ENCODE assay signal across 15 cellular contexts in the genomic region with DNA sequence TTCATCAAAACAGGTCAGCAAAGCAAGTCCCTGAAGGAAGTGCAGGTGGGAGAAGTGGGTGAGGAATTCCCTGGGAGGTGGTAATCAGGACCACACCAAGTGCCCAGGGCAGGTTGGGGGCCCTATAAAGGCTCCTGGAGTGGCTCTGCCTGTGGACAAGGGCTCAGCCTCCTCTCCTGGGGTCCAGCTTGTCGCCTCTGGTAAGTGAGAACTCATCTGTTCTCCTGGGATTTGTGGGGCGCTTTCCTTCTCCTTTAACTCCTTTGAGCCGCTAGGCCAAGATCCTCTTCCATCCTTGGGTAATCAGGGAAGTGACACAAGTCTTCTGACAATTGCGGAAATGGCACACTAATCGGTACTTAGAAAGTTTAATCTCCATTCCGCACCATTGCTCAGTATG. TPM values are rescaled to one million over a fixed set of nuclear protein-coding genes. Genes with fewer than 3 reads are reported as not detected.
DNase-seq lines count a peak whose midpoint lies in the region; ATAC-seq and TF ChIP-seq lines count a peak whose summit lies in the region.
"Had no signal": no experiment of that assay in that cellular context is flagged by ENCODE, and none has a peak within 500 bp of the region (broad histone marks: within the 10 kb centered on the region; RNA-seq: fewer than 3 reads in every experiment).

A gene with protein sequence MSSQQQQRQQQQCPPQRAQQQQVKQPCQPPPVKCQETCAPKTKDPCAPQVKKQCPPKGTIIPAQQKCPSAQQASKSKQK (plus strand): TSS at position 154 of the 400 bp plus-strand sequence. CDS start 1,243 bp downstream, outside the sequence.

- H3K4me1 ChIP-seq in BLaER1 treated with 17β-estradiol and CSF1 and Interleukin-3, amounts not matched to agents 10 nM and 100 nM = peaks cover 27 to 42% (median 37%) of the 10 kb centered on the region in 10 experiments
- H3K4me1 ChIP-seq in esophagus muscularis mucosa = no peaks in the 10 kb centered on the region
- no peaks in the 10 kb centered on the region for H3K4me1 ChIP-seq in effector memory CD4-positive, alpha-beta T cell (ENCODE audit: control insufficient read depth, insufficient read depth, low read length, poor library complexity, severe bottlenecking)
- H3K4me1 ChIP-seq: HAP-1 had no signal

- peak within 1 kb of the TSS in 8 of 11 experiments; percentile 34 to 59 (median 48); a peak in 16 of 22 replicates for H3K27ac ChIP-seq in BLaER1 treated with 17β-estradiol and CSF1 and Interleukin-3, amounts not matched to agents 10 nM and 100 nM
- H3K27ac ChIP-seq in esophagus muscularis mucosa (replicated peaks in 1 of 4) = no peak within 1 kb of the TSS
- H3K27ac ChIP-seq in effector memory CD4-positive, alpha-beta T cell (ENCODE audit: insufficient read depth, low read length, poor library complexity, severe bottlenecking) = no peak within 1 kb of the TSS

- H3K36me3 ChIP-seq in BLaER1 treated with 17β-estradiol and CSF1 and Interleukin-3, amounts not matched to agents 10 nM and 100 nM = no peaks in the 10 kb centered on the region
- no peaks in the 10 kb centered on the region for H3K36me3 ChIP-seq in esophagus muscularis mucosa
- no peaks in the 10 kb centered on the region for H3K36me3 ChIP-seq in effector memory CD4-positive, alpha-beta T cell (ENCODE audit: control insufficient read depth, insufficient read depth, low read length)
- H3K36me3 ChIP-seq: HAP-1 had no signal

- no peaks in the 10 kb centered on the region for H3K27me3 Mint-ChIP-seq in type B pancreatic cell

- H3K9me3 ChIP-seq in BLaER1 treated with 17β-estradiol and CSF1 and Interleukin-3, amounts not matched to agents 10 nM and 100 nM (replicated peaks in 1 of 11) = peaks cover 11 to 26% (median 19%) of the 10 kb centered on the region in 11 experiments
- H3K9me3 ChIP-seq in esophagus muscularis mucosa = no peaks in the 10 kb centered on the region
- no peaks in the 10 kb centered on the region for H3K9me3 ChIP-seq in effector memory CD4-positive, alpha-beta T cell (ENCODE audit: control insufficient read depth, low read length)
- H3K9me3 ChIP-seq: HAP-1 had no signal

- WGBS in esophagus muscularis mucosa = 86% methylated on average over 6 of the region's 6 CpGs

- no peaks in the 10 kb centered on the region for H3K27me3 ChIP-seq in BLaER1 treated with 17β-estradiol and CSF1 and Interleukin-3, amounts not matched to agents 10 nM and 100 nM
- no peaks in the 10 kb centered on the region for H3K27me3 ChIP-seq in esophagus muscularis mucosa
- peaks cover 5% of the 10 kb centered on the region for H3K27me3 ChIP-seq in effector memory CD4-positive, alpha-beta T cell (replicated peaks; ENCODE audit: control insufficient read depth, insufficient read depth, low read length, poor library complexity, severe bottlenecking)

- no peaks in the 10 kb centered on the region for H3K36me3 Mint-ChIP-seq in type B pancreatic cell
- H3K36me3 Mint-ChIP-seq: CD14-positive monocyte; CD8-positive, alpha-beta T cell had no signal

- H3K4me3 ChIP-seq in BLaER1 treated with 17β-estradiol and CSF1 and Interleukin-3, amounts not matched to agents 10 nM and 100 nM = no peak within 1 kb of the TSS; a peak in 1 of 20 replicates
- H3K4me3 ChIP-seq in esophagus muscularis mucosa = no peak within 1 kb of the TSS
- H3K4me3 ChIP-seq in effector memory CD4-positive, alpha-beta T cell (ENCODE audit: insufficient read depth, low read depth, low read length, poor library complexity, severe bottlenecking) = no peak within 1 kb of the TSS
- H3K4me3 ChIP-seq: HAP-1 had no signal

- TF ChIP-seq EP300 in esophagus muscularis mucosa (IDR thresholded peaks at IDR 0.05) = no peak

- peak within 1 kb of the TSS; percentile 48 to 87 (median 71) for H3K4me2 ChIP-seq in BLaER1 treated with 17β-estradiol and CSF1 and Interleukin-3, amounts not matched to agents 10 nM and 100 nM

- H4K20me1 ChIP-seq in BLaER1 treated with 17β-estradiol and CSF1 and Interleukin-3, amounts not matched to agents 10 nM and 100 nM = no peaks in the 10 kb centered on the region

- DNase-seq in NOMO-1 treated with DMSO at 0.1 percent for 48 hours (lab: John Stamatoyannopoulos, UW; ENCODE audit: unreplicated experiment) = peak; percentile 7
- peak; percentile 64 for DNase-seq in esophagus muscularis mucosa (ENCODE audit: extremely low spot score)
- DNase-seq in type B pancreatic cell (ENCODE audit: extremely low spot score, unreplicated experiment) = peak; percentile 36
- no peak for DNase-seq in DMS 273 (lab: John Stamatoyannopoulos, UW; ENCODE audit: unreplicated experiment)
- no peak for DNase-seq in effector memory CD4-positive, alpha-beta T cell
- DNase-seq: CD8-positive, alpha-beta T cell; COR-L47; DMS53; GF-D8 had no signal

- no peak for ATAC-seq in HG03521 (IDR thresholded peaks at IDR 0.05; ENCODE audit: unreplicated experiment)
- ATAC-seq: CD8-positive, alpha-beta T cell had no signal

- intact Hi-C loops in esophagus muscularis mucosa (cut with DNase I) = no loop called here

- H3K4me3 Mint-ChIP-seq in type B pancreatic cell = no peak within 1 kb of the TSS
- H3K4me3 Mint-ChIP-seq: B cell; CD14-positive monocyte; CD8-positive, alpha-beta T cell had no signal

- H3K4me1 Mint-ChIP-seq in type B pancreatic cell (ENCODE audit: unreplicated experiment) = no peaks in the 10 kb centered on the region
- H3K4me1 Mint-ChIP-seq: B cell, CD14-positive monocyte had no signal

- H3K27ac Mint-ChIP-seq in type B pancreatic cell = no peak within 1 kb of the TSS
- H3K27ac Mint-ChIP-seq: B cell; CD8-positive, alpha-beta T cell had no signal

- no peak for TF ChIP-seq POLR2A in esophagus muscularis mucosa (IDR thresholded peaks at IDR 0.05; ENCODE audit: low read depth)

- no peak for TF ChIP-seq CTCF in esophagus muscularis mucosa (IDR thresholded peaks at IDR 0.05)
- no peak for TF ChIP-seq CTCF in type B pancreatic cell (conservative IDR thresholded peaks at IDR 0.05)

- H3K9me3 Mint-ChIP-seq in type B pancreatic cell = no peaks in the 10 kb centered on the region
- H3K9me3 Mint-ChIP-seq: CD8-positive, alpha-beta T cell had no signal

- peak within 1 kb of the TSS in 1 of 11 experiments; percentile 21; a peak in 1 of 22 replicates for H3K9ac ChIP-seq in BLaER1 treated with 17β-estradiol and CSF1 and Interleukin-3, amounts not matched to agents 10 nM and 100 nM

RNA-seq across cellular contexts. Expression of the gene that starts here (rescaled TPM):
- total RNA-seq in esophagus muscularis mucosa (not detected), type B pancreatic cell (ENCODE audit: low replicate concordance) (not detected in 2 replicates)
- total RNA-seq: B cell; CD8-positive, alpha-beta T cell; H1 had no signal

Comparison
In these comparisons a context has a peak if more than half of its experiments do, and no peak if none do; other contexts are left out.
1. Peak in DNase-seq in esophagus muscularis mucosa; RNA of the gene not detected or under 1 TPM.
2. Peak in DNase-seq in type B pancreatic cell; RNA of the gene not detected or under 1 TPM.
3. H3K27ac ChIP-seq: peak in BLaER1 treated with 17β-estradiol and CSF1 and Interleukin-3, amounts not matched to agents 10 nM and 100 nM (8 of 11); none in esophagus muscularis mucosa (0 of 4) and effector memory CD4-positive, alpha-beta T cell (single experiment).